15 cellular contexts compared by ENCODE assay signal in genomic region chr12:15919491-15919890, GRCh38.
"Had no signal": no experiment of that assay in that cellular context is flagged by ENCODE, and none has a peak within 500 bp of the region (broad histone marks: within the 10 kb centered on the region; RNA-seq: fewer than 3 reads in every experiment).

No MANE protein-coding gene starts in this region.

- H3K27me3 ChIP-seq: ascending aorta, dorsolateral prefrontal cortex, ovary, tibial nerve had no signal

- H3K9me3 ChIP-seq: ascending aorta, ovary, tibial nerve had no signal

- H3K36me3 ChIP-seq: ascending aorta, ovary had no signal

- H3K27ac Mint-ChIP-seq: activated naive CD8-positive, alpha-beta T cell treated with anti-CD3 and anti-CD28 coated beads, Interleukin-2, amount 50 U/mL, for 24 hours; endodermal cell; stimulated activated effector memory CD8-positive, alpha-beta T cell treated with anti-CD3 and anti-CD28 coated beads, Interleukin-12 subunit alpha, Interleukin-12 subunit beta, amount 100 ng/mL, for 72 hours; T-cell had no signal

- H3K9me3 Mint-ChIP-seq: stimulated activated effector memory CD8-positive, alpha-beta T cell treated with anti-CD3 and anti-CD28 coated beads, Interleukin-12 subunit alpha, Interleukin-12 subunit beta, amount 100 ng/mL, for 72 hours; T-cell had no signal

- H3K4me3 ChIP-seq: ascending aorta, dorsolateral prefrontal cortex, ovary, tibial nerve had no signal

- H3K27me3 Mint-ChIP-seq: activated naive CD8-positive, alpha-beta T cell treated with anti-CD3 and anti-CD28 coated beads, Interleukin-2, amount 50 U/mL, for 24 hours; T-cell had no signal

- H3K36me3 Mint-ChIP-seq: stimulated activated effector memory CD8-positive, alpha-beta T cell treated with anti-CD3 and anti-CD28 coated beads, Interleukin-12 subunit alpha, Interleukin-12 subunit beta, amount 100 ng/mL, for 72 hours had no signal

- H3K4me3 Mint-ChIP-seq: activated naive CD8-positive, alpha-beta T cell treated with anti-CD3 and anti-CD28 coated beads, Interleukin-2, amount 50 U/mL, for 24 hours; endodermal cell; stimulated activated effector memory CD8-positive, alpha-beta T cell treated with anti-CD3 and anti-CD28 coated beads, Interleukin-12 subunit alpha, Interleukin-12 subunit beta, amount 100 ng/mL, for 72 hours; T-cell had no signal

- DNase-seq: activated CD4-positive, CD25-positive, alpha-beta regulatory T cell treated with anti-CD3 and anti-CD28 coated beads, Interleukin-2, amount 50 U/mL, for 72 hours; activated naive CD4-positive, alpha-beta T cell treated with Interleukin-2 at 50 U/mL for 16 hours; activated naive CD8-positive, alpha-beta T cell treated with anti-CD3 and anti-CD28 coated beads, Interleukin-2, amount 50 U/mL, for 24 hours; activated T-cell treated with anti-CD3 and anti-CD28 coated beads for 4 hours; dorsolateral prefrontal cortex; endodermal cell; erythroblast; hippocampal formation; mesenchymal stem cell; ovary; T-cell; T1000 had no signal

- H3K4me1 ChIP-seq: ascending aorta, tibial nerve had no signal

- ATAC-seq: activated naive CD8-positive, alpha-beta T cell treated with anti-CD3 and anti-CD28 coated beads, Interleukin-2, amount 50 U/mL, for 24 hours; stimulated activated effector memory CD8-positive, alpha-beta T cell treated with anti-CD3 and anti-CD28 coated beads, Interleukin-12 subunit alpha, Interleukin-12 subunit beta, amount 100 ng/mL, for 72 hours; T-cell had no signal

- H3K27ac ChIP-seq: ascending aorta, dorsolateral prefrontal cortex, ovary, tibial nerve had no signal
